Comparison of ENCODE assay signal across 22 cellular contexts in the genomic region with DNA sequence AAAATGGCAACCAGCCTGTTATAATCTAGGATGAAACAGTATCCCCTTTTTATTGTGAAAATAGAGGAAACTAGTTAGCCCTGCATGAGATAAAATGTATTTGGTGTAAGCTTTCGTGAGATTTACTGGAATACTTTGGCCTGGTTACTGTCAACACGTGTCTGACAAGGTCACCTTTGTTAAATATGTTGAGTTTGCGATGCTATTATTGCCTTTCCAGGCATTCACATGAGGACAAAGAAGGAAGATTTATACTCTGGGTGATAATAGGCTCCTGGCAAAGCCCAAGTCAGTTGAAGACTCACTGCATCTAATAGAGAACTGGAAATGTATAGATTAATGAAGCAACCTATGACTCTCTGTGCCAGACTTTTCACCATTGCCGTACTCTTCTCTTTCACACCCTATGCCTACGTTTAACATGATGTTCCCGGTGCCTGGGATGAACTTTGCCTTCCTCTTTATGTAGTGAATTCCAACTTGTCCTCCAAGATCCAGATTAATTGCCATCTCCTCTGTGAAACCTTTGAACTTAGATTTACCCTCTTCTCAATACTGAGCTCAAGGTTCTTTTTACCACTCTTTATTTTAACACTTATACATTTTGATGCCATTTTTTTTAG.
"Had no signal": no experiment of that assay in that cellular context is flagged by ENCODE, and none has a peak within 500 bp of the region (broad histone marks: within the 10 kb centered on the region; RNA-seq: fewer than 3 reads in every experiment).

No MANE protein-coding gene starts in this region.

- H3K27ac ChIP-seq: psoas muscle, testis had no signal

- DNase-seq: activated CD4-positive, alpha-beta T cell treated with anti-CD3 and anti-CD28 coated beads for 48 hours; activated CD4-positive, CD25-positive, alpha-beta regulatory T cell; activated CD8-positive, alpha-beta T cell treated with anti-CD3 and anti-CD28 coated beads, Interleukin-2, amount 10 ng/mL, durations not matched to agents 7 days and 5 days; activated naive CD4-positive, alpha-beta T cell treated with Interleukin-2 at 50 U/mL for 16 hours; activated naive CD8-positive, alpha-beta T cell treated with anti-CD3 and anti-CD28 coated beads, Interleukin-2, amount 10 ng/mL, durations not matched to agents 7 days and 5 days; activated T-cell treated with anti-CD3 and anti-CD28 coated beads, Interleukin-2, amount 50 U/mL, for 24 hours; central memory CD4-positive, alpha-beta T cell; cortex of kidney; effector CD8-positive, alpha-beta T cell; esophagus squamous epithelium; glutamatergic neuron; hippocampal formation; kidney; left lung; naive thymus-derived CD4-positive, alpha-beta T cell; psoas muscle; right cardiac atrium; stimulated activated CD4-positive, alpha-beta T cell treated with anti-CD3 and anti-CD28 coated beads, Interleukin-4, amount 100 ng/mL, for 24 hours; stomach; T-cell; T-helper 9 cell; testis had no signal

- H3K9me3 ChIP-seq: esophagus squamous epithelium, left lung, psoas muscle, stomach, testis had no signal

- H3K4me3 ChIP-seq: esophagus squamous epithelium, left lung, psoas muscle, stomach, testis had no signal

- H3K27me3 ChIP-seq: esophagus squamous epithelium, left lung, stomach, testis had no signal

- ATAC-seq: left lung; naive thymus-derived CD4-positive, alpha-beta T cell; psoas muscle; T-cell had no signal

- FAIRE-seq: kidney had no signal

- H3K36me3 ChIP-seq: esophagus squamous epithelium, left lung, stomach had no signal

- H3K4me1 ChIP-seq: psoas muscle, testis had no signal
